Comparison of ENCODE assay signal across 1 cellular context in genomic region chr11:114236829-114237228, GRCh38.
A peak's percentile ranks its signal among the peaks of the same experiment; 100 is the strongest.
TF ChIP-seq lines count a peak whose summit lies in the region.

No MANE protein-coding gene starts in this region.

TF ChIP-seq in K562, 482 proteins besides CTCF, POLR2A, EP300 and RAD21:
- TF ChIP-seq FOSL1 (tag; conservative IDR thresholded peaks at IDR 0.05): 0 out of 2 replicates have a peak, but pooled peaks have one; percentile 19
- TF ChIP-seq ZNF217 (CRISPR knock-in tag; IDR thresholded peaks at IDR 0.05): no peak
